24 cellular contexts compared by ENCODE assay signal in genomic region chr20:54180931-54181330, GRCh38. TPM values are rescaled to one million over a fixed set of nuclear protein-coding genes. Genes with fewer than 3 reads are reported as not detected.
"Had no signal": no experiment of that assay in that cellular context is flagged by ENCODE, and none has a peak within 500 bp of the region (broad histone marks: within the 10 kb centered on the region; RNA-seq: fewer than 3 reads in every experiment).

No MANE protein-coding gene starts in this region.

- H3K4me3 ChIP-seq: SJCRH30 had no signal

- DNase-seq: IMR-90, Kasumi-1, MV-4-11, NCI-H1048, NCI-H1105, NCI-H1417, NCI-H1436 treated with DMSO at 0.1 percent for 48 hours, NCI-H1694 treated with DMSO at 0.1 percent for 48 hours, NCI-H1930, NCI-H2081, NCI-H2107, NCI-H2227 treated with DMSO at 0.1 percent for 48 hours, NCI-H524 treated with DMSO at 0.1 percent for 48 hours, NCI-H69, NCI-H774, SHP77 treated with DMSO at 0.1 percent for 48 hours, SJCRH30, T-helper 1 cell had no signal

- H3K36me3 ChIP-seq: SJCRH30 had no signal

- H3K4me2 ChIP-seq: KMS-11 had no signal

- H3K9me3 ChIP-seq: SJCRH30 had no signal

- H3K4me1 ChIP-seq: SJCRH30 had no signal

- H3K9ac ChIP-seq: KMS-11 had no signal

- ATAC-seq: Panc1, Right ventricle myocardium inferior, SK-N-SH treated with all-trans-retinoic acid at 6 μM for 48 hours had no signal

- H3K27ac ChIP-seq: HL-60, KMS-11, RWPE1, SJCRH30 had no signal

RNA-seq across cellular contexts. Expression of gene CYP24A1, which starts 7.1 kb away (rescaled TPM):
- total RNA-seq: IMR-90, Right ventricle myocardium inferior, SJCRH30 had no signal
- polyA plus RNA-seq: IMR-90 had no signal
